In genomic region chr2:171405546-171405945, GRCh38 we compare ENCODE assay signal across 16 cellular contexts.
"Had no signal": no experiment of that assay in that cellular context is flagged by ENCODE, and none has a peak within 500 bp of the region (broad histone marks: within the 10 kb centered on the region; RNA-seq: fewer than 3 reads in every experiment).

No MANE protein-coding gene starts in this region.

- H3K27me3 ChIP-seq: gastroesophageal sphincter, left lung, spleen, upper lobe of left lung had no signal

- ATAC-seq: effector memory CD8-positive, alpha-beta T cell; gastroesophageal sphincter; left lung; psoas muscle; sciatic nerve had no signal

- H3K27ac ChIP-seq: gastroesophageal sphincter, left lung, psoas muscle, upper lobe of left lung had no signal

- H3K4me1 ChIP-seq: left lung, psoas muscle, upper lobe of left lung had no signal

- DNase-seq: activated CD4-positive, alpha-beta T cell treated with anti-CD3 and anti-CD28 coated beads for 1 hour; activated naive CD4-positive, alpha-beta T cell treated with anti-CD3 and anti-CD28 coated beads, Interleukin-2, amount 50 U/mL, for 16 hours; central memory CD4-positive, alpha-beta T cell; effector memory CD8-positive, alpha-beta T cell; left lung; occipital lobe; psoas muscle; spleen; stimulated activated CD4-positive, alpha-beta T cell treated with anti-CD3 and anti-CD28 coated beads, Interleukin-1b, Interleukin-23, amount 100 ng/mL, for 48 hours; upper lobe of left lung had no signal

- H3K9me3 ChIP-seq: upper lobe of left lung had no signal

- H3K4me3 ChIP-seq: gastroesophageal sphincter, left lung, psoas muscle, spleen, upper lobe of left lung had no signal

- H3K27ac Mint-ChIP-seq: dendritic cell treated with granulocyte-macrophage colony-stimulating factor and Interleukin-4, amounts not matched to agents 40 ng/mL and 50 ng/mL, for 4 days; nephron; stimulated activated naive CD8-positive, alpha-beta T cell treated with anti-CD3 and anti-CD28 coated beads, Interleukin-15, Interleukin-2, amounts not matched to agents 100 ng/mL and 50 ng/mL, for 24 hours; T-helper 2 cell treated with Interferon-gamma antibody and Interleukin-4, amounts not matched to agents 5 μg/mL and 100 μg/mL, for 36 hours had no signal

- H3K27me3 Mint-ChIP-seq: dendritic cell treated with granulocyte-macrophage colony-stimulating factor and Interleukin-4, amounts not matched to agents 40 ng/mL and 50 ng/mL, for 4 days; effector memory CD8-positive, alpha-beta T cell; stimulated activated naive CD8-positive, alpha-beta T cell treated with anti-CD3 and anti-CD28 coated beads, Interleukin-15, Interleukin-2, amounts not matched to agents 100 ng/mL and 50 ng/mL, for 24 hours had no signal

- H3K36me3 ChIP-seq: gastroesophageal sphincter, left lung, spleen, upper lobe of left lung had no signal

- H3K4me3 Mint-ChIP-seq: dendritic cell treated with granulocyte-macrophage colony-stimulating factor and Interleukin-4, amounts not matched to agents 40 ng/mL and 50 ng/mL, for 4 days; effector memory CD8-positive, alpha-beta T cell; nephron; stimulated activated naive CD8-positive, alpha-beta T cell treated with anti-CD3 and anti-CD28 coated beads, Interleukin-15, Interleukin-2, amounts not matched to agents 100 ng/mL and 50 ng/mL, for 24 hours; T-helper 2 cell treated with Interferon-gamma antibody and Interleukin-4, amounts not matched to agents 5 μg/mL and 100 μg/mL, for 36 hours had no signal
